In genomic region chr6:168906251-168906845, GRCh38 we compare ENCODE assay signal across 11 cellular contexts.
"Had no signal": no experiment of that assay in that cellular context is flagged by ENCODE, and none has a peak within 500 bp of the region (broad histone marks: within the 10 kb centered on the region; RNA-seq: fewer than 3 reads in every experiment).

No MANE protein-coding gene starts in this region.

- H3K27ac Mint-ChIP-seq: activated B cell treated with CpG ODN at 0.5 μM for 24 hours; activated CD4-positive, alpha-beta T cell treated with anti-CD3 and anti-CD28 coated beads, Interleukin-2, amount 10 ng/mL, durations not matched to agents 24 days and 14 days; activated T-helper 1 cell treated with anti-CD3 and anti-CD28 coated beads, Interleukin-12 subunit alpha, Interleukin-12 subunit beta, Interleukin-2, Interleukin-4 antibody, amounts not matched to agents 30 ng/mL and 10 ng/mL and 1 ng/mL, durations not matched to agents 14 hours and 24 hours and 36 hours; endodermal cell; T-helper 17 cell had no signal

- H3K36me3 ChIP-seq: lower lobe of right lung, thyroid gland had no signal

- H3K4me1 ChIP-seq: lower lobe of right lung, thyroid gland had no signal

- H3K27me3 Mint-ChIP-seq: activated CD4-positive, alpha-beta T cell treated with anti-CD3 and anti-CD28 coated beads, Interleukin-2, amount 10 ng/mL, durations not matched to agents 24 days and 14 days had no signal

- H3K9me3 Mint-ChIP-seq: activated B cell treated with CpG ODN at 0.5 μM for 24 hours; activated CD4-positive, alpha-beta T cell treated with anti-CD3 and anti-CD28 coated beads, Interleukin-2, amount 10 ng/mL, durations not matched to agents 24 days and 14 days; activated T-helper 1 cell treated with anti-CD3 and anti-CD28 coated beads, Interleukin-12 subunit alpha, Interleukin-12 subunit beta, Interleukin-2, Interleukin-4 antibody, amounts not matched to agents 30 ng/mL and 10 ng/mL and 1 ng/mL, durations not matched to agents 14 hours and 24 hours and 36 hours had no signal

- H3K4me1 Mint-ChIP-seq: activated B cell treated with CpG ODN at 0.5 μM for 24 hours; activated CD4-positive, alpha-beta T cell treated with anti-CD3 and anti-CD28 coated beads, Interleukin-2, amount 10 ng/mL, durations not matched to agents 24 days and 14 days had no signal

- H3K4me3 ChIP-seq: lower lobe of right lung, thyroid gland had no signal

- DNase-seq: activated B cell treated with CpG ODN at 0.5 μM for 24 hours; activated CD4-positive, alpha-beta T cell treated with anti-CD3 and anti-CD28 coated beads, Interleukin-2, amount 10 ng/mL, durations not matched to agents 24 days and 14 days; activated naive CD4-positive, alpha-beta T cell treated with Interleukin-2 at 50 U/mL for 16 hours; central memory CD4-positive, alpha-beta T cell; endodermal cell; erythroblast; hypothalamus; lower lobe of right lung; T-helper 17 cell; thyroid gland had no signal

- H3K4me3 Mint-ChIP-seq: activated B cell treated with CpG ODN at 0.5 μM for 24 hours; activated CD4-positive, alpha-beta T cell treated with anti-CD3 and anti-CD28 coated beads, Interleukin-2, amount 10 ng/mL, durations not matched to agents 24 days and 14 days; activated T-helper 1 cell treated with anti-CD3 and anti-CD28 coated beads, Interleukin-12 subunit alpha, Interleukin-12 subunit beta, Interleukin-2, Interleukin-4 antibody, amounts not matched to agents 30 ng/mL and 10 ng/mL and 1 ng/mL, durations not matched to agents 14 hours and 24 hours and 36 hours; endodermal cell; T-helper 17 cell had no signal

- H3K9me3 ChIP-seq: lower lobe of right lung, thyroid gland had no signal

- H3K27me3 ChIP-seq: thyroid gland had no signal

- H3K27ac ChIP-seq: lower lobe of right lung, thyroid gland had no signal
